ENCODE assay signal across 1 cellular context in the genomic region with DNA sequence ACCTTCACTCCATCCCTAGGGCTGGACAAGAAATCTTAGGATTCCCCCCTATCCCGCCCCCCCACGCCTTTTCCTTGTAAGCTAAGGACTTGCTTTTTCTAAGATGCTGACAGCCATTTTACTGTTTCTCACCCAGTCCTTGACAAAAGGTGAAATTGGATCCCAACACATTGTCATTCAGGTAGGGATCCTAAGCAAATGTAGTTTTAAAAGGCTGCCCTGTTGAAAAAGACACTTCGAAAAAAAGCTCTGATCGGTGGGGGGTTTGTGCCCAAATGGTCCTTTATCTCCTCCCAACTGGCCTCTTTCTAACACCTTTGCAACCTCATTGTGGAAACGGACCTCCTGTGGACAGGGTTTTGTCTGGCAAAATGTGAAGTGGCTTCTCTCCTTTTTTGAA.
TF ChIP-seq lines count a peak whose summit lies in the region.

No MANE protein-coding gene starts in this region.

TF ChIP-seq in HepG2, 621 proteins besides CTCF, POLR2A, EP300 and RAD21:
- TF ChIP-seq AGO1 (IDR thresholded peaks at IDR 0.05; ENCODE audit: low read depth, low read length, poor library complexity, severe bottlenecking): no peak
- TF ChIP-seq ZNF496 (CRISPR knock-in tag; IDR thresholded peaks at IDR 0.05; ENCODE audit: insufficient replicate concordance): no peak
- TF ChIP-seq ZNF788 (CRISPR knock-in tag; IDR thresholded peaks at IDR 0.05; ENCODE audit: borderline replicate concordance): no peak
- TF ChIP-seq HNRNPK (IDR thresholded peaks at IDR 0.05; ENCODE audit: low read depth, low read length, poor library complexity, severe bottlenecking): no peak
- TF ChIP-seq POGZ (CRISPR knock-in tag; IDR thresholded peaks at IDR 0.05): no peak
- TF ChIP-seq, protein P1, sequence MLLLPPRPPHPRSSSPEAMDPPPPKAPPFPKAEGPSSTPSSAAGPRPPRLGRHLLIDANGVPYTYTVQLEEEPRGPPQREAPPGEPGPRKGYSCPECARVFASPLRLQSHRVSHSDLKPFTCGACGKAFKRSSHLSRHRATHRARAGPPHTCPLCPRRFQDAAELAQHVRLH (CRISPR knock-in tag; IDR thresholded peaks at IDR 0.05; ENCODE audit: borderline replicate concordance, low read depth): no peak
- TF ChIP-seq, protein P2, sequence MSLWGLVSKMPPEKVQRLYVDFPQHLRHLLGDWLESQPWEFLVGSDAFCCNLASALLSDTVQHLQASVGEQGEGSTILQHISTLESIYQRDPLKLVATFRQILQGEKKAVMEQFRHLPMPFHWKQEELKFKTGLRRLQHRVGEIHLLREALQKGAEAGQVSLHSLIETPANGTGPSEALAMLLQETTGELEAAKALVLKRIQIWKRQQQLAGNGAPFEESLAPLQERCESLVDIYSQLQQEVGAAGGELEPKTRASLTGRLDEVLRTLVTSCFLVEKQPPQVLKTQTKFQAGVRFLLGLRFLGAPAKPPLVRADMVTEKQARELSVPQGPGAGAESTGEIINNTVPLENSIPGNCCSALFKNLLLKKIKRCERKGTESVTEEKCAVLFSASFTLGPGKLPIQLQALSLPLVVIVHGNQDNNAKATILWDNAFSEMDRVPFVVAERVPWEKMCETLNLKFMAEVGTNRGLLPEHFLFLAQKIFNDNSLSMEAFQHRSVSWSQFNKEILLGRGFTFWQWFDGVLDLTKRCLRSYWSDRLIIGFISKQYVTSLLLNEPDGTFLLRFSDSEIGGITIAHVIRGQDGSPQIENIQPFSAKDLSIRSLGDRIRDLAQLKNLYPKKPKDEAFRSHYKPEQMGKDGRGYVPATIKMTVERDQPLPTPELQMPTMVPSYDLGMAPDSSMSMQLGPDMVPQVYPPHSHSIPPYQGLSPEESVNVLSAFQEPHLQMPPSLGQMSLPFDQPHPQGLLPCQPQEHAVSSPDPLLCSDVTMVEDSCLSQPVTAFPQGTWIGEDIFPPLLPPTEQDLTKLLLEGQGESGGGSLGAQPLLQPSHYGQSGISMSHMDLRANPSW (CRISPR knock-in tag; IDR thresholded peaks at IDR 0.05; ENCODE audit: borderline replicate concordance): no peak
- no peak for TF ChIP-seq ADNP (CRISPR knock-in tag; IDR thresholded peaks at IDR 0.05)
- no peak for TF ChIP-seq GTF2F1 (IDR thresholded peaks at IDR 0.05; ENCODE audit: low read length)
- no peak for TF ChIP-seq ZKSCAN5 (CRISPR knock-in tag; IDR thresholded peaks at IDR 0.05)
- TF ChIP-seq SATB2 (CRISPR knock-in tag; IDR thresholded peaks at IDR 0.05): no peak
- no peak for TF ChIP-seq ARHGAP35 (CRISPR knock-in tag; IDR thresholded peaks at IDR 0.05; ENCODE audit: borderline replicate concordance)
- TF ChIP-seq, protein P3, sequence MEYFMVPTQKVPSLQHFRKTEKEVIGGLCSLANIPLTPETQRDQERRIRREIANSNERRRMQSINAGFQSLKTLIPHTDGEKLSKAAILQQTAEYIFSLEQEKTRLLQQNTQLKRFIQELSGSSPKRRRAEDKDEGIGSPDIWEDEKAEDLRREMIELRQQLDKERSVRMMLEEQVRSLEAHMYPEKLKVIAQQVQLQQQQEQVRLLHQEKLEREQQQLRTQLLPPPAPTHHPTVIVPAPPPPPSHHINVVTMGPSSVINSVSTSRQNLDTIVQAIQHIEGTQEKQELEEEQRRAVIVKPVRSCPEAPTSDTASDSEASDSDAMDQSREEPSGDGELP (IDR thresholded peaks at IDR 0.05; ENCODE audit: borderline replicate concordance, low read depth): no peak
- TF ChIP-seq POLR2AphosphoS2 (IDR thresholded peaks at IDR 0.05; ENCODE audit: low read depth, low read length): no peak
- TF ChIP-seq, protein P4, sequence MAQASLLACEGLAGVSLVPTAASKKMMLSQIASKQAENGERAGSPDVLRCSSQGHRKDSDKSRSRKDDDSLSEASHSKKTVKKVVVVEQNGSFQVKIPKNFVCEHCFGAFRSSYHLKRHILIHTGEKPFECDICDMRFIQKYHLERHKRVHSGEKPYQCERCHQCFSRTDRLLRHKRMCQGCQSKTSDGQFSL (CRISPR knock-in tag; IDR thresholded peaks at IDR 0.05): no peak
- TF ChIP-seq, protein P5, sequence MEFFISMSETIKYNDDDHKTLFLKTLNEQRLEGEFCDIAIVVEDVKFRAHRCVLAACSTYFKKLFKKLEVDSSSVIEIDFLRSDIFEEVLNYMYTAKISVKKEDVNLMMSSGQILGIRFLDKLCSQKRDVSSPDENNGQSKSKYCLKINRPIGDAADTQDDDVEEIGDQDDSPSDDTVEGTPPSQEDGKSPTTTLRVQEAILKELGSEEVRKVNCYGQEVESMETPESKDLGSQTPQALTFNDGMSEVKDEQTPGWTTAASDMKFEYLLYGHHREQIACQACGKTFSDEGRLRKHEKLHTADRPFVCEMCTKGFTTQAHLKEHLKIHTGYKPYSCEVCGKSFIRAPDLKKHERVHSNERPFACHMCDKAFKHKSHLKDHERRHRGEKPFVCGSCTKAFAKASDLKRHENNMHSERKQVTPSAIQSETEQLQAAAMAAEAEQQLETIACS (CRISPR knock-in tag; IDR thresholded peaks at IDR 0.05): no peak
- TF ChIP-seq FOSL2 (CRISPR knock-in tag; IDR thresholded peaks at IDR 0.05): no peak
- TF ChIP-seq ZNF282 (IDR thresholded peaks at IDR 0.05; ENCODE audit: partially characterized antibody): no peak
- TF ChIP-seq RBFOX2 (IDR thresholded peaks at IDR 0.05; ENCODE audit: low read depth, low read length): no peak
